In the genomic region with DNA sequence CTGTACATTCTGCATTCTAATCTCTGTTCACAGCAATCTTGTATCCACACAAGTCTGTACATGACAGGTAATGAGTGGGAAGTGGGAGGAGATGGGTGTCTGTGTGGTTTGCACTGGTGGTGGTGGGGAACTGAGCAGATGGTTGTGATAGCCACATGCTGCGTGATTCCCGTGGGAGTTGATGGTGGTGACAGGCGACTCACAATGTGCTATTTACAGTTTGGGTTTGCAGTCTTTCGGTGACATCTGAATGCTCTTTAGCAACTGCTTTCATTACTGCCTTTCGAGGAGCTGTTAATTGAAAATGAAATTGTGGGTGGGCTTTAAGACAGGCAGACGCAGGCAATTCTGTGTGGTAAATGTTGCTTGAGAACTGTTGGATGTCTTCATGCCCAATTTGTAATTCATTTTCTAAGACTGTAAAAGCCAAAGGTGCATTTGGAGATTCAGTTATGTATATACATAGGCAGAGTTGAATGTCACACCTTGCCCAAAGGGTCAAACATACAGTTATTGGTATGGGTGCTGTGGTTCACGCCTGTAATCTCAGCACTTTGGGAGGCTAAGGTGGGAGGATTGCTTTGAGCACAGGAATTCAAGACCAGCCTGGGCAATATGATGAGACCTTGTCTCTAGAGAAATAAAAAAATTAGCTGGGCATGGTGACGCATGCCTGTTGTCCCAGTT, we compare ENCODE assay signal across 9 cellular contexts.
DNase-seq lines count a peak whose midpoint lies in the region; ATAC-seq, FAIRE-seq and TF ChIP-seq lines count a peak whose summit lies in the region.
"Had no signal": no experiment of that assay in that cellular context is flagged by ENCODE, and none has a peak within 500 bp of the region (broad histone marks: within the 10 kb centered on the region; RNA-seq: fewer than 3 reads in every experiment).

No MANE protein-coding gene starts in this region.

- H3K4me1 ChIP-seq in HepG2 (ENCODE audit: insufficient read depth, low read length) (no peaks in the 10 kb centered on the region), gastroesophageal sphincter (peaks cover 0 to 8% (median 0%) of the 10 kb centered on the region in 3 donors), osteoblast (ENCODE audit: insufficient read depth, low read length) (no peaks in the 10 kb centered on the region)

- DNase-seq in stimulated activated CD8-positive, alpha-beta memory T cell treated with anti-CD3 and anti-CD28 coated beads, Interleukin-15, amount 100 ng/mL, for 48 hours (ENCODE audit: low read depth in 2 of 2) = peak; percentile 3 to 4
- DNase-seq in stimulated activated CD8-positive, alpha-beta memory T cell treated with anti-CD3 and anti-CD28 coated beads, Interleukin-4, amount 100 ng/mL, for 48 hours = no peak
- peak; percentile 85 for DNase-seq in MV-4-11 (lab: John Stamatoyannopoulos, UW)
- DNase-seq in HepG2 (ENCODE audit: low spot score) = no peak
- DNase-seq in kidney glomerular epithelial cell (lab: John Stamatoyannopoulos, UW) = no peak
- no peak for DNase-seq in osteoblast (ENCODE audit: insufficient read length, low spot score, missing footprints)
- DNase-seq: COR-L47 had no signal

- H3K9me3 ChIP-seq in HepG2 (ENCODE audit: low read length) (no peaks in the 10 kb centered on the region), gastroesophageal sphincter (no peaks in the 10 kb centered on the region), osteoblast (ENCODE audit: low read depth, low read length) (no peaks in the 10 kb centered on the region)

- H3K79me2 ChIP-seq in HepG2 (ENCODE audit: insufficient read depth, low read length) (no peaks in the 10 kb centered on the region), osteoblast (ENCODE audit: insufficient read depth, low read length) (no peaks in the 10 kb centered on the region)

- H3K27ac ChIP-seq in HepG2 (ENCODE audit: extremely low read length, insufficient read depth, low read length) (no peak overlapping the region), gastroesophageal sphincter (no peak overlapping the region), osteoblast (ENCODE audit: low read depth, low read length) (no peak overlapping the region)

- TF ChIP-seq CTCF in HepG2 (CRISPR knock-in tag; IDR thresholded peaks at IDR 0.05) = no peak
- no peak for TF ChIP-seq CTCF in gastroesophageal sphincter (IDR thresholded peaks at IDR 0.05)
- no peak for TF ChIP-seq CTCF in osteoblast (IDR thresholded peaks at IDR 0.05; ENCODE audit: extremely low read depth, low read depth, low read length)

- intact Hi-C loops in HepG2 (cut with micrococcal nuclease; ENCODE audit: unreplicated experiment) = no loop called here

- H3K27me3 ChIP-seq in HepG2 (ENCODE audit: control insufficient read depth in 1 of 2, insufficient read depth in 2 of 2, low read length in 2 of 2) = no peaks in the 10 kb centered on the region
- no peaks in the 10 kb centered on the region for H3K27me3 ChIP-seq in gastroesophageal sphincter
- no peaks in the 10 kb centered on the region for H3K27me3 ChIP-seq in osteoblast (ENCODE audit: insufficient read depth, low read length)

- H2AFZ ChIP-seq in HepG2 (ENCODE audit: low read length) (no peak overlapping the region), osteoblast (ENCODE audit: low read length) (no peak overlapping the region)

- TF ChIP-seq POLR2A in HepG2 (IDR thresholded peaks at IDR 0.05; ENCODE audit: insufficient read depth in 1 of 2, low read depth in 2 of 2, low read length in 2 of 2) (no peak), gastroesophageal sphincter (IDR thresholded peaks at IDR 0.05) (no peak)

- H3K4me2 ChIP-seq in HepG2 (ENCODE audit: low read depth, low read length) (no peak overlapping the region), osteoblast (ENCODE audit: insufficient read depth, low read length) (no peak overlapping the region)

- no peak for TF ChIP-seq RAD21 in HepG2 (CRISPR knock-in tag; IDR thresholded peaks at IDR 0.05)

- WGBS in HepG2 (ENCODE audit: low lambda C conversion rate) = 21% methylated on average over 8 of the region's 8 CpGs
- WGBS in gastroesophageal sphincter (ENCODE audit: low coverage in 1 of 2), 2 donors = 81 to 94% methylated on average over 2 to 8 of the region's 8 CpGs

- POLR2A ChIA-PET in HepG2 (lab: Yijun Ruan, JAX) = no interaction called here

- in situ Hi-C loops in HepG2 (cut with HindIII; ENCODE audit: extremely low pct_ligation_motif_present, low pct_unique_long_range_greater_than_20kb) = no loop called here

- H3K36me3 ChIP-seq in HepG2 (replicated peaks in 1 of 2; ENCODE audit: control insufficient read depth in 1 of 2, insufficient read depth in 2 of 2, low read length in 2 of 2) (no peaks in the 10 kb centered on the region), gastroesophageal sphincter (no peaks in the 10 kb centered on the region), osteoblast (ENCODE audit: insufficient read depth, low read length) (no peaks in the 10 kb centered on the region)

- H3K9ac ChIP-seq in HepG2 (ENCODE audit: insufficient read depth, low read depth, low read length) = no peak overlapping the region

- TF ChIP-seq EP300 in HepG2 (IDR thresholded peaks at IDR 0.05; ENCODE audit: low read depth in 2 of 2, low read length in 2 of 2) (no peak), HepG2 (CRISPR knock-in tag; IDR thresholded peaks at IDR 0.05; ENCODE audit: borderline replicate concordance) (no peak), gastroesophageal sphincter (IDR thresholded peaks at IDR 0.05) (no peak)

- peak; percentile 89 for ATAC-seq in HG02610 (IDR thresholded peaks at IDR 0.05; ENCODE audit: unreplicated experiment)
- no peak for ATAC-seq in HepG2
- ATAC-seq in gastroesophageal sphincter = no peak

- BruUV-seq in HepG2 (replicated peaks; lab: Mats Ljungman, UMichigan) = no TSS peak

- CTCF ChIA-PET in HepG2 (lab: Yijun Ruan, JAX; ENCODE audit: low intra/inter-chr PET ratio, low total read pairs) = no interaction called here

- no peak for FAIRE-seq in HepG2 (lab: Jason Lieb, UNC)

- H4K20me1 ChIP-seq in HepG2 (ENCODE audit: insufficient read depth, low read length) (no peaks in the 10 kb centered on the region), osteoblast (ENCODE audit: insufficient read depth, low read length) (no peaks in the 10 kb centered on the region)

- H3K4me3 ChIP-seq in HepG2 (replicated peaks in 1 of 3; ENCODE audit: insufficient read depth in 1 of 3, low read depth in 2 of 3, low read length in 3 of 3) (no peak overlapping the region), gastroesophageal sphincter (no peak overlapping the region), osteoblast (ENCODE audit: insufficient read depth, low read length) (no peak overlapping the region)

TF ChIP-seq in HepG2, 621 proteins besides CTCF, POLR2A, EP300 and RAD21 (continues in another document):
- TF ChIP-seq ZNF12 (CRISPR knock-in tag; IDR thresholded peaks at IDR 0.05) (no peak), GTF3A (CRISPR knock-in tag; conservative IDR thresholded peaks at IDR 0.05) (no peak), ZNF121 (CRISPR knock-in tag; IDR thresholded peaks at IDR 0.05) (no peak), ZBTB7A (CRISPR knock-in tag; IDR thresholded peaks at IDR 0.05) (no peak)
- TF ChIP-seq, protein P1, sequence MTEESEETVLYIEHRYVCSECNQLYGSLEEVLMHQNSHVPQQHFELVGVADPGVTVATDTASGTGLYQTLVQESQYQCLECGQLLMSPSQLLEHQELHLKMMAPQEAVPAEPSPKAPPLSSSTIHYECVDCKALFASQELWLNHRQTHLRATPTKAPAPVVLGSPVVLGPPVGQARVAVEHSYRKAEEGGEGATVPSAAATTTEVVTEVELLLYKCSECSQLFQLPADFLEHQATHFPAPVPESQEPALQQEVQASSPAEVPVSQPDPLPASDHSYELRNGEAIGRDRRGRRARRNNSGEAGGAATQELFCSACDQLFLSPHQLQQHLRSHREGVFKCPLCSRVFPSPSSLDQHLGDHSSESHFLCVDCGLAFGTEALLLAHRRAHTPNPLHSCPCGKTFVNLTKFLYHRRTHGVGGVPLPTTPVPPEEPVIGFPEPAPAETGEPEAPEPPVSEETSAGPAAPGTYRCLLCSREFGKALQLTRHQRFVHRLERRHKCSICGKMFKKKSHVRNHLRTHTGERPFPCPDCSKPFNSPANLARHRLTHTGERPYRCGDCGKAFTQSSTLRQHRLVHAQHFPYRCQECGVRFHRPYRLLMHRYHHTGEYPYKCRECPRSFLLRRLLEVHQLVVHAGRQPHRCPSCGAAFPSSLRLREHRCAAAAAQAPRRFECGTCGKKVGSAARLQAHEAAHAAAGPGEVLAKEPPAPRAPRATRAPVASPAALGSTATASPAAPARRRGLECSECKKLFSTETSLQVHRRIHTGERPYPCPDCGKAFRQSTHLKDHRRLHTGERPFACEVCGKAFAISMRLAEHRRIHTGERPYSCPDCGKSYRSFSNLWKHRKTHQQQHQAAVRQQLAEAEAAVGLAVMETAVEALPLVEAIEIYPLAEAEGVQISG (CRISPR knock-in tag; IDR thresholded peaks at IDR 0.05) = no peak

Comparison
In these comparisons a context has a peak if more than half of its experiments do, and no peak if none do; other contexts are left out.
1. DNase-seq: peak in stimulated activated CD8-positive, alpha-beta memory T cell treated with anti-CD3 and anti-CD28 coated beads, Interleukin-15, amount 100 ng/mL, for 48 hours (2 of 2) and MV-4-11 (single experiment); none in stimulated activated CD8-positive, alpha-beta memory T cell treated with anti-CD3 and anti-CD28 coated beads, Interleukin-4, amount 100 ng/mL, for 48 hours (single experiment), HepG2 (single experiment), kidney glomerular epithelial cell (single experiment) and osteoblast (single experiment).